In genomic region chr9:93955356-93956182, GRCh38 we compare ENCODE assay signal across 9 cellular contexts. TPM values are rescaled to one million over a fixed set of nuclear protein-coding genes. Genes with fewer than 3 reads are reported as not detected.
DNase-seq lines count a peak whose midpoint lies in the region; ATAC-seq, FAIRE-seq and TF ChIP-seq lines count a peak whose summit lies in the region.
"Had no signal": no experiment of that assay in that cellular context is flagged by ENCODE, and none has a peak within 500 bp of the region (broad histone marks: within the 10 kb centered on the region; RNA-seq: fewer than 3 reads in every experiment).

No MANE protein-coding gene starts in this region.

- in situ Hi-C loops in SK-MEL-5 (cut with HindIII; ENCODE audit: low pct_unique_long_range_greater_than_20kb, low sequenced_read_pairs) = no loop called here

- FAIRE-seq in kidney (lab: Jason Lieb, UNC) = no peak
- FAIRE-seq: K562 had no signal

- TF ChIP-seq CTCF in KMS-11 (conservative IDR thresholded peaks at IDR 0.05; ENCODE audit: low read depth, low read length) (no peak), kidney (IDR thresholded peaks at IDR 0.05; ENCODE audit: borderline replicate concordance, extremely low read depth, insufficient read depth) (no peak)

- peaks cover 94% of the 10 kb centered on the region for H3K27me3 Mint-ChIP-seq in stimulated activated memory B cell treated with anti-CD40 and anti-IgM and Interleukin-4, amounts not matched to agents 10 μg/mL and 1 μg/mL and 100 μg/mL, for 72 hours

- H3K4me1 ChIP-seq in KMS-11 (ENCODE audit: low read depth, poor library complexity, severe bottlenecking) = no peaks in the 10 kb centered on the region
- peaks cover 8 to 26% of the 10 kb centered on the region in 2 donors for H3K4me1 ChIP-seq in kidney (ENCODE audit: control insufficient read depth in 1 of 2, insufficient read depth in 1 of 2, low read depth in 1 of 2, low read length in 2 of 2)

- H3K36me3 ChIP-seq in KMS-11 (ENCODE audit: insufficient read depth) (no peaks in the 10 kb centered on the region), kidney (ENCODE audit: control insufficient read depth in 1 of 2, insufficient read depth in 2 of 2, low read length in 2 of 2) (no peaks in the 10 kb centered on the region)

- H3K4me3 Mint-ChIP-seq in stimulated activated memory B cell treated with anti-CD40 and anti-IgM and Interleukin-4, amounts not matched to agents 10 μg/mL and 1 μg/mL and 100 μg/mL, for 72 hours = peak overlapping the region; percentile 48

- H3K4me3 ChIP-seq in KMS-11 (IDR thresholded peaks at IDR 0.05; ENCODE audit: insufficient read depth, low read depth, low read length) = no peak overlapping the region
- H3K4me3 ChIP-seq in kidney (ENCODE audit: low read length in 2 of 2) = peak overlapping the region in 1 of 2 donors; percentile 29
- H3K4me3 ChIP-seq: K562 had no signal

- no peak overlapping the region for H3K4me2 ChIP-seq in KMS-11

- no peaks in the 10 kb centered on the region; the same call in 1 of the 2 replicates for H3K27me3 ChIP-seq in KMS-11 (ENCODE audit: insufficient read depth, low read depth)

- peaks cover 78% of the 10 kb centered on the region for H3K4me1 Mint-ChIP-seq in stimulated activated memory B cell treated with anti-CD40 and anti-IgM and Interleukin-4, amounts not matched to agents 10 μg/mL and 1 μg/mL and 100 μg/mL, for 72 hours

- no peak for ATAC-seq in stimulated activated memory B cell treated with anti-CD40 and anti-IgM and Interleukin-4, amounts not matched to agents 10 μg/mL and 1 μg/mL and 100 μg/mL, for 72 hours
- ATAC-seq: K562 had no signal

- H3K36me3 Mint-ChIP-seq in stimulated activated memory B cell treated with anti-CD40 and anti-IgM and Interleukin-4, amounts not matched to agents 10 μg/mL and 1 μg/mL and 100 μg/mL, for 72 hours = no peaks in the 10 kb centered on the region

- intact Hi-C loops in kidney (cut with DNase I) = no loop called here

- no peaks in the 10 kb centered on the region for H4K20me1 ChIP-seq in KMS-11 (ENCODE audit: insufficient read depth)

- no peak overlapping the region for H3K9ac ChIP-seq in KMS-11
- H3K9ac ChIP-seq in kidney (ENCODE audit: low read length in 2 of 2) = no peak overlapping the region

- H3K79me2 ChIP-seq in KMS-11 (ENCODE audit: insufficient read depth, low read depth) = no peaks in the 10 kb centered on the region

- H3K27ac ChIP-seq in KMS-11 (no peak overlapping the region), kidney (ENCODE audit: low read depth in 2 of 2, low read length in 2 of 2) (no peak overlapping the region)

- H2AFZ ChIP-seq in KMS-11 (ENCODE audit: low read depth) = peak overlapping the region; percentile 57; the same call in 1 of the 2 replicates

- peaks cover under 1% of the 10 kb centered on the region for H3K9me3 Mint-ChIP-seq in stimulated activated memory B cell treated with anti-CD40 and anti-IgM and Interleukin-4, amounts not matched to agents 10 μg/mL and 1 μg/mL and 100 μg/mL, for 72 hours

- peak; percentile 26 for DNase-seq in SK-MEL-5 (ENCODE audit: low read depth, low spot score)
- DNase-seq in fibroblast of gingiva (ENCODE audit: low read depth) = peak; percentile 83
- DNase-seq in activated CD4-positive, CD25-positive, alpha-beta regulatory T cell (lab: John Stamatoyannopoulos, UW) = no peak
- DNase-seq in C1 segment of cervical spinal cord (lab: John Stamatoyannopoulos, UW) = no peak
- DNase-seq in kidney = no peak

- H3K27ac Mint-ChIP-seq in stimulated activated memory B cell treated with anti-CD40 and anti-IgM and Interleukin-4, amounts not matched to agents 10 μg/mL and 1 μg/mL and 100 μg/mL, for 72 hours = no peak overlapping the region

- H3K9me3 ChIP-seq in kidney (ENCODE audit: control insufficient read depth in 1 of 2, low read length in 2 of 2) = no peaks in the 10 kb centered on the region

RNA-seq across cellular contexts. Expression of gene BARX1, which starts 0.4 kb away (rescaled TPM):
- total RNA-seq in SK-MEL-5 (2014; rRNA removed; shearing (Covaris generic)) = 0.71 and 1.7 TPM in 2 replicates
- polyA plus RNA-seq in SK-MEL-5 (2015; cell fraction: cytosol; rRNA removed) = 0.49 and 1.3 TPM in 2 replicates
- polyA plus RNA-seq in SK-MEL-5 (2015; cell fraction: nucleus; rRNA removed) = not detected in 2 replicates
- not detected for total RNA-seq in kidney
- polyA plus RNA-seq in kidney (ENCODE audit: insufficient read depth, low read depth, low replicate concordance) = not detected
- total RNA-seq: dermis microvascular lymphatic vessel endothelial cell had no signal
- polyA plus RNA-seq: K562 had no signal

Comparison
In these comparisons a context has a peak if more than half of its experiments do, and no peak if none do; other contexts are left out.
1. DNase-seq: peak in SK-MEL-5 (single experiment) and fibroblast of gingiva (single experiment); none in activated CD4-positive, CD25-positive, alpha-beta regulatory T cell (0 of 4), C1 segment of cervical spinal cord (0 of 14) and kidney (single experiment).